In genomic region chr13:42534785-42535184, GRCh38 we compare ENCODE assay signal across 31 cellular contexts. TPM values are rescaled to one million over a fixed set of nuclear protein-coding genes. Genes with fewer than 3 reads are reported as not detected.
DNase-seq lines count a peak whose midpoint lies in the region; ATAC-seq, FAIRE-seq and TF ChIP-seq lines count a peak whose summit lies in the region.
"Had no signal": no experiment of that assay in that cellular context is flagged by ENCODE, and none has a peak within 500 bp of the region (broad histone marks: within the 10 kb centered on the region; RNA-seq: fewer than 3 reads in every experiment).

No MANE protein-coding gene starts in this region.

- no peak overlapping the region for H3K4me3 Mint-ChIP-seq in activated T-helper 17 cell treated with anti-CD3 and anti-CD28 coated beads, Interleukin-2, amount 50 U/mL, for 72 hours
- H3K4me3 Mint-ChIP-seq: CD14-positive monocyte; CD4-positive, alpha-beta memory T cell; CD4-positive, CD25-positive, alpha-beta regulatory T cell had no signal

- H3K4me3 ChIP-seq in liver (ENCODE audit: low read depth in 1 of 3, low read length in 3 of 3) (no peak overlapping the region), HepG2 (replicated peaks in 1 of 3; ENCODE audit: insufficient read depth in 1 of 3, low read depth in 2 of 3, low read length in 3 of 3) (no peak overlapping the region), Karpas-422 (ENCODE audit: low read length) (no peak overlapping the region), right lobe of liver (no peak overlapping the region)
- H3K4me3 ChIP-seq: BLaER1, GM12878 had no signal

- WGBS in liver, result 35% methylated on average over 1 of the region's 1 CpG
- 13% methylated on average over 1 of the region's 1 CpG for WGBS in HepG2 (ENCODE audit: low lambda C conversion rate)
- WGBS in right lobe of liver (ENCODE audit: insufficient coverage, low coverage, low lambda C conversion rate, missing lambda C conversion rate), result 36% methylated on average over 1 of the region's 1 CpG

- H3K4me1 ChIP-seq in liver (ENCODE audit: control insufficient read depth in 4 of 4, insufficient read depth in 4 of 4, low read length in 3 of 4), result peaks cover 0 to 25% (median 19%) of the 10 kb centered on the region in 4 donors
- no peaks in the 10 kb centered on the region for H3K4me1 ChIP-seq in HepG2 (ENCODE audit: insufficient read depth, low read length)
- peaks cover 14% of the 10 kb centered on the region for H3K4me1 ChIP-seq in Karpas-422 (ENCODE audit: low read length)
- peaks cover 0 to 38% (median 0%) of the 10 kb centered on the region in 4 donors for H3K4me1 ChIP-seq in right lobe of liver
- H3K4me1 ChIP-seq: BE2C had no signal

- H3K9me3 ChIP-seq in liver (ENCODE audit: control insufficient read depth in 4 of 4, low read length in 3 of 4) (no peaks in the 10 kb centered on the region), HepG2 (ENCODE audit: low read length) (peaks cover 47% of the 10 kb centered on the region), Karpas-422 (ENCODE audit: low read length) (no peaks in the 10 kb centered on the region), right lobe of liver (no peaks in the 10 kb centered on the region)
- H3K9me3 ChIP-seq: BE2C, BLaER1 had no signal

- no peaks in the 10 kb centered on the region for H3K27me3 ChIP-seq in liver (ENCODE audit: control insufficient read depth in 4 of 4, insufficient read depth in 4 of 4, low read length in 3 of 4)
- no peaks in the 10 kb centered on the region for H3K27me3 ChIP-seq in HepG2 (ENCODE audit: control insufficient read depth in 1 of 2, insufficient read depth in 2 of 2, low read length in 2 of 2)
- H3K27me3 ChIP-seq in Karpas-422 (ENCODE audit: low read length), result no peaks in the 10 kb centered on the region
- H3K27me3 ChIP-seq in right lobe of liver, result no peaks in the 10 kb centered on the region
- H3K27me3 ChIP-seq: BLaER1 had no signal

- POLR2A ChIA-PET in HepG2 (lab: Yijun Ruan, JAX), result no interaction called here

- H3K36me3 ChIP-seq in liver (ENCODE audit: control insufficient read depth in 4 of 4, insufficient read depth in 3 of 4, low read depth in 1 of 4, low read length in 3 of 4) (no peaks in the 10 kb centered on the region), HepG2 (replicated peaks in 1 of 2; ENCODE audit: control insufficient read depth in 1 of 2, insufficient read depth in 2 of 2, low read length in 2 of 2) (no peaks in the 10 kb centered on the region), Karpas-422 (ENCODE audit: insufficient read depth, low read length) (no peaks in the 10 kb centered on the region), right lobe of liver (no peaks in the 10 kb centered on the region)
- H3K36me3 ChIP-seq: BE2C, BLaER1 had no signal

- FAIRE-seq in HepG2 (lab: Jason Lieb, UNC) (no peak), GM12891 (lab: Jason Lieb, UNC) (peak; percentile 43)
- FAIRE-seq: A204.1, GM18507 had no signal

- H3K79me2 ChIP-seq in HepG2 (ENCODE audit: insufficient read depth, low read length) (no peaks in the 10 kb centered on the region), Karpas-422 (ENCODE audit: low read length) (no peaks in the 10 kb centered on the region)

- TF ChIP-seq EP300 in HepG2 (IDR thresholded peaks at IDR 0.05; ENCODE audit: low read depth in 2 of 2, low read length in 2 of 2), result no peak
- no peak for TF ChIP-seq EP300 in HepG2 (CRISPR knock-in tag; IDR thresholded peaks at IDR 0.05; ENCODE audit: borderline replicate concordance)

- ATAC-seq in HepG2, result no peak
- peak; percentile 56 to 82 (median 76) for ATAC-seq in right lobe of liver
- no peak for ATAC-seq in activated T-helper 17 cell treated with anti-CD3 and anti-CD28 coated beads, Interleukin-2, amount 50 U/mL, for 72 hours (replicated peaks)
- ATAC-seq: GM12878 had no signal

- TF ChIP-seq RAD21 in liver (IDR thresholded peaks at IDR 0.05) (peak; percentile 15 to 35), HepG2 (CRISPR knock-in tag; IDR thresholded peaks at IDR 0.05) (no peak)

- TF ChIP-seq CTCF in liver (IDR thresholded peaks at IDR 0.05; ENCODE audit: low read depth, low read length, missing input control) (no peak), HepG2 (CRISPR knock-in tag; IDR thresholded peaks at IDR 0.05) (no peak), right lobe of liver (IDR thresholded peaks at IDR 0.05) (no peak)

- H3K9ac ChIP-seq in liver (ENCODE audit: low read depth in 1 of 2, low read length in 2 of 2) (no peak overlapping the region), HepG2 (ENCODE audit: insufficient read depth, low read depth, low read length) (no peak overlapping the region), Karpas-422 (ENCODE audit: low read length) (no peak overlapping the region)
- H3K9ac ChIP-seq: BLaER1 had no signal

- no peaks in the 10 kb centered on the region for H3K27me3 Mint-ChIP-seq in activated T-helper 17 cell treated with anti-CD3 and anti-CD28 coated beads, Interleukin-2, amount 50 U/mL, for 72 hours

- TF ChIP-seq POLR2A in HepG2 (IDR thresholded peaks at IDR 0.05; ENCODE audit: insufficient read depth in 1 of 2, low read depth in 2 of 2, low read length in 2 of 2) (no peak), GM12891 (IDR thresholded peaks at IDR 0.05; ENCODE audit: low read depth, low read length) (no peak), right lobe of liver (IDR thresholded peaks at IDR 0.05) (no peak)

- H3K27ac ChIP-seq in liver (ENCODE audit: low read depth in 1 of 2, low read length in 2 of 2) (peak overlapping the region in 1 of 2 donors; percentile 1), HepG2 (ENCODE audit: extremely low read length, insufficient read depth, low read length) (no peak overlapping the region), Karpas-422 (ENCODE audit: low read length) (no peak overlapping the region), right lobe of liver (peak overlapping the region in 1 of 3 donors; percentile 60)
- H3K27ac ChIP-seq: 22Rv1, BLaER1 had no signal

- H3K9me3 Mint-ChIP-seq in activated T-helper 17 cell treated with anti-CD3 and anti-CD28 coated beads, Interleukin-2, amount 50 U/mL, for 72 hours, result no peaks in the 10 kb centered on the region
- H3K9me3 Mint-ChIP-seq: CD8-positive, alpha-beta memory T cell had no signal

- H2AFZ ChIP-seq in HepG2 (ENCODE audit: low read length) (no peak overlapping the region), Karpas-422 (ENCODE audit: low read length) (no peak overlapping the region)

- BruUV-seq in HepG2 (replicated peaks; lab: Mats Ljungman, UMichigan), result no TSS peak

- H3K4me1 Mint-ChIP-seq in activated T-helper 17 cell treated with anti-CD3 and anti-CD28 coated beads, Interleukin-2, amount 50 U/mL, for 72 hours, result peaks cover 6% of the 10 kb centered on the region

- no peaks in the 10 kb centered on the region for H3K36me3 Mint-ChIP-seq in activated T-helper 17 cell treated with anti-CD3 and anti-CD28 coated beads, Interleukin-2, amount 50 U/mL, for 72 hours (ENCODE audit: low read depth)
- H3K36me3 Mint-ChIP-seq: CD14-positive monocyte; CD4-positive, alpha-beta memory T cell; CD4-positive, CD25-positive, alpha-beta regulatory T cell had no signal

- no peaks in the 10 kb centered on the region for H3K9me2 ChIP-seq in Karpas-422 (replicated peaks; ENCODE audit: insufficient read depth, low read length)

- H4K20me1 ChIP-seq in HepG2 (ENCODE audit: insufficient read depth, low read length) (no peaks in the 10 kb centered on the region), Karpas-422 (ENCODE audit: insufficient read depth, low read depth, low read length) (no peaks in the 10 kb centered on the region)
- H4K20me1 ChIP-seq: BLaER1 had no signal

- no peak overlapping the region for H3K27ac Mint-ChIP-seq in activated T-helper 17 cell treated with anti-CD3 and anti-CD28 coated beads, Interleukin-2, amount 50 U/mL, for 72 hours
- H3K27ac Mint-ChIP-seq: CD14-positive monocyte; CD4-positive, alpha-beta memory T cell; CD4-positive, CD25-positive, alpha-beta regulatory T cell; CD8-positive, alpha-beta memory T cell had no signal

- intact Hi-C loops in HepG2 (cut with micrococcal nuclease; ENCODE audit: unreplicated experiment), result no loop called here
- intact Hi-C loops in right lobe of liver (cut with DNase I), result no loop called here

- no peak for DNase-seq in HepG2 (ENCODE audit: low spot score)
- no peak for DNase-seq in GM12891 (ENCODE audit: insufficient read length, low spot score)
- peak; percentile 16 for DNase-seq in Karpas-422
- DNase-seq in right lobe of liver, result peak in 1 of 3 donors; percentile 63
- DNase-seq in T-helper 2 cell, result no peak
- no peak for DNase-seq in NCI-H345 treated with DMSO at 0.1 percent for 48 hours (lab: John Stamatoyannopoulos, UW; ENCODE audit: unreplicated experiment)
- DNase-seq: ACHN; BE2C; CD4-positive, alpha-beta memory T cell; CD4-positive, CD25-positive, alpha-beta regulatory T cell; CD8-positive, alpha-beta memory T cell; COR-L47; DMS 273 treated with DMSO at 0.1 percent for 48 hours; DMS153; DMS53; DMS79; DND-41; EL; GDM1 had no signal

- in situ Hi-C loops in HepG2 (cut with HindIII; ENCODE audit: extremely low pct_ligation_motif_present, low pct_unique_long_range_greater_than_20kb), result no loop called here

- H3K4me2 ChIP-seq in HepG2 (ENCODE audit: low read depth, low read length), result no peak overlapping the region
- H3K4me2 ChIP-seq in Karpas-422 (ENCODE audit: low read depth, low read length, poor library complexity, severe bottlenecking), result no peak overlapping the region
- H3K4me2 ChIP-seq: BLaER1 had no signal

- CTCF ChIA-PET in HepG2 (lab: Yijun Ruan, JAX; ENCODE audit: low intra/inter-chr PET ratio, low total read pairs), result no interaction called here

RNA-seq across cellular contexts. Expression of gene TNFSF11, which starts 39.2 kb away (rescaled TPM):
- 1 to 10 TPM in 1 of 2 donors, under 1 TPM in 1; 0.25 to 1.3 TPM for total RNA-seq in liver
- under 1 TPM; 0.25 TPM for polyA plus RNA-seq in liver
- not detected in 2 replicates for total RNA-seq in HepG2 (2016; rRNA removed; fragmentation: Illumina TruSeq; extraction: Trizol)
- not detected in 2 replicates for total RNA-seq in HepG2 (2016; cell fraction: cytosol; rRNA removed; fragmentation: Illumina TruSeq; extraction: Trizol; ENCODE audit: low read depth)
- not detected in 2 replicates for total RNA-seq in HepG2 (2016; cell fraction: insoluble cytoplasmic fraction; rRNA removed; fragmentation: Illumina TruSeq; extraction: Trizol)
- total RNA-seq in HepG2 (2016; cell fraction: membrane; rRNA removed; fragmentation: Illumina TruSeq; extraction: Trizol), result not detected in 2 replicates
- not detected in 2 replicates for total RNA-seq in HepG2 (2016; cell fraction: nucleus; rRNA removed; fragmentation: Illumina TruSeq; extraction: Trizol)
- polyA plus RNA-seq in HepG2 (2011; rRNA removed), result 0.03 TPM in 1 of 2 replicates, not detected in the other
- polyA plus RNA-seq in HepG2 (2011; cell fraction: cytosol; rRNA removed), result not detected in 2 replicates
- polyA plus RNA-seq in HepG2 (2011; cell fraction: nucleus; rRNA removed), result not detected in 2 replicates
- polyA plus RNA-seq in HepG2 (2012), result not detected in 2 replicates
- not detected in 2 replicates for polyA plus RNA-seq in HepG2 (2016; cell fraction: cytosol; fragmentation: Illumina TruSeq; extraction: Trizol; ENCODE audit: low read depth)
- not detected in 2 replicates for polyA plus RNA-seq in HepG2 (2016; cell fraction: insoluble cytoplasmic fraction; fragmentation: Illumina TruSeq; extraction: Trizol; ENCODE audit: low read depth)
- not detected in 2 replicates for polyA plus RNA-seq in HepG2 (2016; cell fraction: membrane; fragmentation: Illumina TruSeq; extraction: Trizol; ENCODE audit: low read depth)
- not detected in 2 replicates for polyA plus RNA-seq in HepG2 (2016; cell fraction: nucleus; fragmentation: Illumina TruSeq; extraction: Trizol; ENCODE audit: insufficient read depth, low read depth)
- polyA minus RNA-seq in HepG2 (2011; rRNA and poly(A)+ RNA removed; ENCODE audit: low replicate concordance), result not detected in 2 replicates
- polyA minus RNA-seq in HepG2 (2011; cell fraction: cytosol; rRNA and poly(A)+ RNA removed), result not detected in 2 replicates
- polyA minus RNA-seq in HepG2 (2011; cell fraction: nucleus; rRNA and poly(A)+ RNA removed), result not detected in 2 replicates
- 22.4 TPM for polyA plus RNA-seq in GM12891 (2012; ENCODE audit: low read depth, missing spikeins)
- total RNA-seq in Karpas-422 (2014; rRNA removed; shearing (Covaris generic); ENCODE audit: low replicate concordance), result not detected in 2 replicates
- 1 to 10 TPM in 1 of 6 experiments, under 1 TPM in 5; 0.15 to 1.5 (median 0.45) TPM for total RNA-seq in right lobe of liver
- 1 to 10 TPM in 1 of 2 donors, under 1 TPM in 1; 0.11 to 1.6 TPM for total RNA-seq in activated T-helper 17 cell treated with anti-CD3 and anti-CD28 coated beads, Interleukin-2, amount 50 U/mL, for 72 hours
- total RNA-seq: A673, Daoy, G401 had no signal
- polyA plus RNA-seq: AG04450, CD14-positive monocyte had no signal

Comparison
In these comparisons a context has a peak if more than half of its experiments do, and no peak if none do; other contexts are left out.
1. ATAC-seq: peak in right lobe of liver (4 of 4); none in HepG2 (single experiment) and activated T-helper 17 cell treated with anti-CD3 and anti-CD28 coated beads, Interleukin-2, amount 50 U/mL, for 72 hours (single experiment).